19 cellular contexts compared by ENCODE assay signal in genomic region chr17:6711081-6711674, GRCh38. TPM values are rescaled to one million over a fixed set of nuclear protein-coding genes. Genes with fewer than 3 reads are reported as not detected.
DNase-seq lines count a peak whose midpoint lies in the region; ATAC-seq and TF ChIP-seq lines count a peak whose summit lies in the region.
"Had no signal": no experiment of that assay in that cellular context is flagged by ENCODE, and none has a peak within 500 bp of the region (broad histone marks: within the 10 kb centered on the region; RNA-seq: fewer than 3 reads in every experiment).

No MANE protein-coding gene starts in this region.

- H3K9ac ChIP-seq in liver (ENCODE audit: low read depth in 1 of 2, low read length in 2 of 2) = peak overlapping the region; percentile 94 to 98

- peaks cover 1 to 45% (median 23%) of the 10 kb centered on the region in 4 donors for H3K4me1 ChIP-seq in liver (ENCODE audit: control insufficient read depth in 4 of 4, insufficient read depth in 4 of 4, low read length in 3 of 4)
- peaks cover 12 to 25% (median 23%) of the 10 kb centered on the region in 4 donors for H3K4me1 ChIP-seq in stomach

- H3K9me3 Mint-ChIP-seq in activated naive CD4-positive, alpha-beta T cell treated with anti-CD3 and anti-CD28 coated beads, Interleukin-2, amount 50 U/mL, for 24 hours = no peaks in the 10 kb centered on the region
- H3K9me3 Mint-ChIP-seq in activated naive CD4-positive, alpha-beta T cell treated with anti-CD3 and anti-CD28 coated beads, Interleukin-2, amount 10 ng/mL, durations not matched to agents 7 days and 5 days = peaks cover 2% of the 10 kb centered on the region
- H3K9me3 Mint-ChIP-seq: CD8-positive, alpha-beta T cell; stimulated activated effector memory CD8-positive, alpha-beta T cell treated with anti-CD3 and anti-CD28 coated beads, Interleukin-12 subunit alpha, Interleukin-12 subunit beta, amount 100 ng/mL, for 72 hours had no signal

- CTCF ChIA-PET in activated naive CD4-positive, alpha-beta T cell treated with anti-CD3 and anti-CD28 coated beads, Interleukin-2, amount 10 ng/mL, durations not matched to agents 7 days and 5 days (lab: Charles Lee) = no interaction called here

- H3K27ac ChIP-seq in liver (ENCODE audit: low read depth in 1 of 2, low read length in 2 of 2) = peak overlapping the region; percentile 95 to 97
- no peak overlapping the region for H3K27ac ChIP-seq in stomach
- H3K27ac ChIP-seq: A549, upper lobe of left lung had no signal

- DNase-seq in activated naive CD4-positive, alpha-beta T cell treated with anti-CD3 and anti-CD28 coated beads, Interleukin-2, amount 10 ng/mL, durations not matched to agents 7 days and 5 days = no peak
- DNase-seq in T47D (ENCODE audit: low read depth in 1 of 2, low spot score in 1 of 2) = peak; percentile 21 to 60
- DNase-seq in stomach = peak; percentile 49
- DNase-seq in NCI-H187 (lab: John Stamatoyannopoulos, UW) = no peak
- DNase-seq: activated CD4-positive, alpha-beta T cell treated with anti-CD3 and anti-CD28 coated beads for 48 hours; activated naive CD8-positive, alpha-beta T cell treated with anti-CD3 and anti-CD28 coated beads for 36 hours; cerebellar nuclear complex; NCI-H345; upper lobe of left lung had no signal

- no peak for TF ChIP-seq POLR2A in stomach (IDR thresholded peaks at IDR 0.05)

- no peak for TF ChIP-seq EP300 in stomach (IDR thresholded peaks at IDR 0.05)

- 27% methylated on average over 7 of the region's 7 CpGs for WGBS in liver
- WGBS in stomach, 5 donors = 46 to 55% (median 52%) methylated on average over 7 of the region's 7 CpGs

- no peak overlapping the region for H3K4me3 Mint-ChIP-seq in activated naive CD4-positive, alpha-beta T cell treated with anti-CD3 and anti-CD28 coated beads, Interleukin-2, amount 50 U/mL, for 24 hours
- H3K4me3 Mint-ChIP-seq in activated naive CD4-positive, alpha-beta T cell treated with anti-CD3 and anti-CD28 coated beads, Interleukin-2, amount 10 ng/mL, durations not matched to agents 7 days and 5 days = no peak overlapping the region
- H3K4me3 Mint-ChIP-seq: activated naive CD8-positive, alpha-beta T cell treated with anti-CD3 and anti-CD28 coated beads for 36 hours; CD8-positive, alpha-beta T cell; stimulated activated effector memory CD8-positive, alpha-beta T cell treated with anti-CD3 and anti-CD28 coated beads, Interleukin-12 subunit alpha, Interleukin-12 subunit beta, amount 100 ng/mL, for 72 hours had no signal

- in situ Hi-C loops in T47D (cut with HindIII; ENCODE audit: low pct_unique_long_range_greater_than_20kb, low sequenced_read_pairs) = no loop called here

- ATAC-seq in GM21737 (IDR thresholded peaks at IDR 0.05; ENCODE audit: unreplicated experiment) (no peak), GM18517 (IDR thresholded peaks at IDR 0.05; ENCODE audit: unreplicated experiment) (no peak)
- ATAC-seq: A549; CD8-positive, alpha-beta T cell; stimulated activated effector memory CD8-positive, alpha-beta T cell treated with anti-CD3 and anti-CD28 coated beads, Interleukin-12 subunit alpha, Interleukin-12 subunit beta, amount 100 ng/mL, for 72 hours had no signal

- H3K4me1 Mint-ChIP-seq in activated naive CD4-positive, alpha-beta T cell treated with anti-CD3 and anti-CD28 coated beads, Interleukin-2, amount 50 U/mL, for 24 hours = peaks cover 14% of the 10 kb centered on the region
- peaks cover 12% of the 10 kb centered on the region for H3K4me1 Mint-ChIP-seq in activated naive CD4-positive, alpha-beta T cell treated with anti-CD3 and anti-CD28 coated beads, Interleukin-2, amount 10 ng/mL, durations not matched to agents 7 days and 5 days

- peaks cover 36% of the 10 kb centered on the region for H3K27me3 Mint-ChIP-seq in activated naive CD4-positive, alpha-beta T cell treated with anti-CD3 and anti-CD28 coated beads, Interleukin-2, amount 50 U/mL, for 24 hours
- peaks cover 72% of the 10 kb centered on the region for H3K27me3 Mint-ChIP-seq in activated naive CD4-positive, alpha-beta T cell treated with anti-CD3 and anti-CD28 coated beads, Interleukin-2, amount 10 ng/mL, durations not matched to agents 7 days and 5 days

- H3K27me3 ChIP-seq in liver (ENCODE audit: control insufficient read depth in 4 of 4, insufficient read depth in 4 of 4, low read length in 3 of 4) (no peaks in the 10 kb centered on the region), stomach (peaks cover 0 to 87% (median 27%) of the 10 kb centered on the region in 3 donors)

- intact Hi-C loops in stomach (cut with DNase I; ENCODE audit: low total_unique reads) = no loop called here

- H3K27ac Mint-ChIP-seq in activated naive CD4-positive, alpha-beta T cell treated with anti-CD3 and anti-CD28 coated beads, Interleukin-2, amount 50 U/mL, for 24 hours = peak overlapping the region; percentile 10
- no peak overlapping the region for H3K27ac Mint-ChIP-seq in activated naive CD4-positive, alpha-beta T cell treated with anti-CD3 and anti-CD28 coated beads, Interleukin-2, amount 10 ng/mL, durations not matched to agents 7 days and 5 days
- H3K27ac Mint-ChIP-seq: activated naive CD8-positive, alpha-beta T cell treated with anti-CD3 and anti-CD28 coated beads for 36 hours; CD8-positive, alpha-beta T cell; stimulated activated effector memory CD8-positive, alpha-beta T cell treated with anti-CD3 and anti-CD28 coated beads, Interleukin-12 subunit alpha, Interleukin-12 subunit beta, amount 100 ng/mL, for 72 hours had no signal

- H3K9me3 ChIP-seq in liver (ENCODE audit: control insufficient read depth in 4 of 4, low read length in 3 of 4) (no peaks in the 10 kb centered on the region), stomach (peaks cover 0 to 17% (median 9%) of the 10 kb centered on the region in 4 donors)

- TF ChIP-seq CTCF in liver (IDR thresholded peaks at IDR 0.05; ENCODE audit: low read depth, low read length, missing input control) (no peak), stomach (IDR thresholded peaks at IDR 0.05) (no peak)

- H3K36me3 ChIP-seq in liver (ENCODE audit: control insufficient read depth in 4 of 4, insufficient read depth in 3 of 4, low read depth in 1 of 4, low read length in 3 of 4) (peaks cover 0 to 1% (median 0%) of the 10 kb centered on the region in 4 donors), stomach (no peaks in the 10 kb centered on the region)
- H3K36me3 ChIP-seq: upper lobe of left lung had no signal

- H3K4me3 ChIP-seq in liver (ENCODE audit: low read depth in 1 of 3, low read length in 3 of 3) = peak overlapping the region; percentile 76 to 98 (median 89)
- no peak overlapping the region for H3K4me3 ChIP-seq in stomach
- H3K4me3 ChIP-seq: A549, skin epidermis, upper lobe of left lung had no signal

- H3K36me3 Mint-ChIP-seq in activated naive CD4-positive, alpha-beta T cell treated with anti-CD3 and anti-CD28 coated beads, Interleukin-2, amount 50 U/mL, for 24 hours = no peaks in the 10 kb centered on the region
- no peaks in the 10 kb centered on the region for H3K36me3 Mint-ChIP-seq in activated naive CD4-positive, alpha-beta T cell treated with anti-CD3 and anti-CD28 coated beads, Interleukin-2, amount 10 ng/mL, durations not matched to agents 7 days and 5 days
- H3K36me3 Mint-ChIP-seq: activated naive CD8-positive, alpha-beta T cell treated with anti-CD3 and anti-CD28 coated beads for 36 hours; CD8-positive, alpha-beta T cell; stimulated activated effector memory CD8-positive, alpha-beta T cell treated with anti-CD3 and anti-CD28 coated beads, Interleukin-12 subunit alpha, Interleukin-12 subunit beta, amount 100 ng/mL, for 72 hours had no signal

- peak; percentile 21 to 55 for TF ChIP-seq RAD21 in liver (IDR thresholded peaks at IDR 0.05)

TF ChIP-seq in liver, 16 proteins besides CTCF, POLR2A, EP300 and RAD21 (continues in another document):
- peak; percentile 90 to 97 for TF ChIP-seq RXRA (IDR thresholded peaks at IDR 0.05)
- peak; percentile 84 for TF ChIP-seq HNF4G (IDR thresholded peaks at IDR 0.05)
- peak; percentile 83 for TF ChIP-seq SP1 (IDR thresholded peaks at IDR 0.05)
- TF ChIP-seq, protein P1, sequence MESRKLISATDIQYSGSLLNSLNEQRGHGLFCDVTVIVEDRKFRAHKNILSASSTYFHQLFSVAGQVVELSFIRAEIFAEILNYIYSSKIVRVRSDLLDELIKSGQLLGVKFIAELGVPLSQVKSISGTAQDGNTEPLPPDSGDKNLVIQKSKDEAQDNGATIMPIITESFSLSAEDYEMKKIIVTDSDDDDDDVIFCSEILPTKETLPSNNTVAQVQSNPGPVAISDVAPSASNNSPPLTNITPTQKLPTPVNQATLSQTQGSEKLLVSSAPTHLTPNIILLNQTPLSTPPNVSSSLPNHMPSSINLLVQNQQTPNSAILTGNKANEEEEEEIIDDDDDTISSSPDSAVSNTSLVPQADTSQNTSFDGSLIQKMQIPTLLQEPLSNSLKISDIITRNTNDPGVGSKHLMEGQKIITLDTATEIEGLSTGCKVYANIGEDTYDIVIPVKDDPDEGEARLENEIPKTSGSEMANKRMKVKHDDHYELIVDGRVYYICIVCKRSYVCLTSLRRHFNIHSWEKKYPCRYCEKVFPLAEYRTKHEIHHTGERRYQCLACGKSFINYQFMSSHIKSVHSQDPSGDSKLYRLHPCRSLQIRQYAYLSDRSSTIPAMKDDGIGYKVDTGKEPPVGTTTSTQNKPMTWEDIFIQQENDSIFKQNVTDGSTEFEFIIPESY (IDR thresholded peaks at IDR 0.05) = peak; percentile 77
- peak; percentile 35 for TF ChIP-seq TAF1 (conservative IDR thresholded peaks at IDR 0.05)
- peak; percentile 17 for TF ChIP-seq NR2F2 (IDR thresholded peaks at IDR 0.05)
- peak; percentile 51 for TF ChIP-seq FOXA2 (IDR thresholded peaks at IDR 0.05)

RNA-seq across cellular contexts. Expression of gene SLC13A5, which starts 2.0 kb away (rescaled TPM):
- total RNA-seq in liver (100 to 1,000 TPM in 1 of 2 donors, 10 to 100 TPM in 1; 88.4 to 399 TPM), stomach (not detected)
- polyA plus RNA-seq in liver (100 to 1,000 TPM; 159 to 329 TPM), stomach (1 to 10 TPM in 1 of 3 donors, not detected in 2; 3.1 TPM)
- total RNA-seq: activated naive CD8-positive, alpha-beta T cell treated with anti-CD3 and anti-CD28 coated beads for 36 hours; CD8-positive, alpha-beta T cell; H4; osteoblast had no signal

RNA-seq across cellular contexts. Expression of gene XAF1, which starts 44.7 kb away (rescaled TPM):
- 10 to 100 TPM in 1 of 2 donors, 1 to 10 TPM in 1; 6.7 to 33.9 TPM for total RNA-seq in liver
- 10 to 100 TPM; 18.3 to 20.2 TPM for polyA plus RNA-seq in liver
- total RNA-seq in stomach = 100 to 1,000 TPM in 1 of 5 donors, 10 to 100 TPM in 3, 1 to 10 TPM in 1; 7.2 to 116 (median 32.5) TPM
- polyA plus RNA-seq in stomach = 10 to 100 TPM in 2 of 3 donors, 1 to 10 TPM in 1; 7.9 to 33.7 (median 11.5) TPM
- polyA plus RNA-seq: A549 had no signal

RNA-seq across cellular contexts. Expression of gene C17orf100, which starts 59.6 kb away (rescaled TPM):
- total RNA-seq in liver (1 to 10 TPM in 1 of 2 donors, under 1 TPM in 1; 0.56 to 2.2 TPM), stomach (10 to 100 TPM in 1 of 5 donors, 1 to 10 TPM in 1, under 1 TPM in 1, not detected in 2; 0.55 to 14.2 (median 1.9) TPM)
- polyA plus RNA-seq in liver (10 to 100 TPM in 1 of 2 donors, 1 to 10 TPM in 1; 3.3 to 33.2 TPM), stomach (1 to 10 TPM; 1.7 to 3.3 (median 1.7) TPM)

RNA-seq across cellular contexts. Expression of gene MED31, which starts 59.8 kb away (rescaled TPM):
- total RNA-seq in liver = 10 to 100 TPM in 1 of 2 donors, 1 to 10 TPM in 1; 6.9 to 10.4 TPM
- 10 to 100 TPM in 1 of 2 donors, 1 to 10 TPM in 1; 7.0 to 29.8 TPM for polyA plus RNA-seq in liver
- total RNA-seq in stomach = 10 to 100 TPM in 2 of 5 donors, 1 to 10 TPM in 2, not detected in 1; 1.4 to 14.0 (median 8.1) TPM
- 10 to 100 TPM; 12.5 to 28.4 (median 16.4) TPM for polyA plus RNA-seq in stomach

Comparison
In these comparisons a context has a peak if more than half of its experiments do, and no peak if none do; other contexts are left out.
1. DNase-seq: peak in T47D (2 of 2) and stomach (single experiment); none in activated naive CD4-positive, alpha-beta T cell treated with anti-CD3 and anti-CD28 coated beads, Interleukin-2, amount 10 ng/mL, durations not matched to agents 7 days and 5 days (single experiment) and NCI-H187 (0 of 2).
2. H3K27ac ChIP-seq: peak in liver (2 of 2); none in stomach (0 of 5).
3. H3K4me3 ChIP-seq: peak in liver (3 of 3); none in stomach (0 of 4).
4. RNA of gene SLC13A5, which starts 2.0 kb away (total RNA-seq): 88.4 to 399 TPM in liver; not detected in stomach; every median in the first group is over 10 times any median in the second.